25 cellular contexts compared by ENCODE assay signal in the genomic region with DNA sequence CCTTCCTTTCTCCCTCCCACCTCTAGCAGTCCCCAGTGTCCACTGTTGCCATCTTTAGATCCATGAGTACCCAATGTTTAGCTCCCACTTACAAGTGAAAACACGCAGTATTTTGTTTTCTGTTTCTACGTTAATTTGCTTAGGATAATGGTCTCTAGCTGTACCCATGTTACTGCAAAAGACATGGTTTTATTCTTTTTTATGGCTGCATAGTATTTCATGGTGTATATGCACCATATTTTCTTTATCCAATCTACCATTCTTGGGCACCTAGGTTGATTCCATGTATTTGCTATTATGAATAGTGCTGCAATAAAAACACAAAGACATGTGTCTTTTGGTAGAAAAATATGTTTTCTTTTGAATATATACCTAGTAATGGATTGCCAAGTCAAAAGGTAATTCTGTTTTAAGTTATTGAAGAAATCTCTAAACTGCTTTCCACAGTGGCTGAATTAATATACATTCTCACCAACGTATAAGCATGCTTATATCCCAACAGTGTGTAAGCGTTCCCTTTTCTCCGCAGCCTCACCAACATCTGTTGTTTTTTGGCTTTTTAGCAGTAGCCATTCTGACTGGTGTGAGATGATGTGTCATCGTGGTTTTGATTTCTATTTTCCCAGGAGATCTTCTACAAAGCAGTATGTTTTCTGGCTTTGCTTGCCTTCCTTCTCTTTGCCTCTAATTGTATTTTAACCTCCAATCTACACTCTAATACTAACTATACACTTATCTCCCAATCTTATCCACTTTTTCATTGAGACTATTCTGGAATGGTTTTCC.
"Had no signal": no experiment of that assay in that cellular context is flagged by ENCODE, and none has a peak within 500 bp of the region (broad histone marks: within the 10 kb centered on the region; RNA-seq: fewer than 3 reads in every experiment).

No MANE protein-coding gene starts in this region.

- DNase-seq: activated CD4-positive, alpha-beta memory T cell treated with anti-CD3 and anti-CD28 coated beads, Interleukin-2, amount 10 ng/mL, durations not matched to agents 7 days and 5 days; activated CD4-positive, alpha-beta T cell treated with anti-CD3 and anti-CD28 coated beads for 36 hours; activated CD4-positive, alpha-beta T cell treated with anti-CD3 and anti-CD28 coated beads, Interleukin-2, amount 50 U/mL, for 1 hour; activated gamma-delta T cell treated with Interleukin-2 at 50 U/mL for 16 hours; activated naive CD4-positive, alpha-beta T cell treated with anti-CD3 and anti-CD28 coated beads, Interleukin-2, amount 10 ng/mL, durations not matched to agents 7 days and 5 days; activated naive CD8-positive, alpha-beta T cell treated with anti-CD3 and anti-CD28 coated beads for 36 hours; activated T-cell treated with anti-CD3 and anti-CD28 coated beads for 4 hours; activated T-cell treated with anti-CD3 and anti-CD28 coated beads, Interleukin-2, amount 50 U/mL, for 48 hours; Kasumi-1; KBM-7; NCI-H1048; NCI-H1417 treated with DMSO at 0.1 percent for 48 hours; NCI-H1694; NCI-H2029; NCI-H2107; NCI-H2171 treated with DMSO at 0.1 percent for 48 hours; NCI-H226; NCI-H526; NCI-H82; SIG-M5; T-helper 17 cell; T-helper 9 cell had no signal

- FAIRE-seq: TTC549 had no signal

- H3K27ac ChIP-seq: VCaP had no signal

- ATAC-seq: activated CD4-positive, alpha-beta T cell treated with anti-CD3 and anti-CD28 coated beads for 36 hours; activated T-helper 17 cell treated with anti-CD3 and anti-CD28 coated beads, Interleukin-2, amount 50 U/mL, for 72 hours; T-helper 17 cell had no signal
